ENCODE assay signal across 21 cellular contexts in the genomic region with DNA sequence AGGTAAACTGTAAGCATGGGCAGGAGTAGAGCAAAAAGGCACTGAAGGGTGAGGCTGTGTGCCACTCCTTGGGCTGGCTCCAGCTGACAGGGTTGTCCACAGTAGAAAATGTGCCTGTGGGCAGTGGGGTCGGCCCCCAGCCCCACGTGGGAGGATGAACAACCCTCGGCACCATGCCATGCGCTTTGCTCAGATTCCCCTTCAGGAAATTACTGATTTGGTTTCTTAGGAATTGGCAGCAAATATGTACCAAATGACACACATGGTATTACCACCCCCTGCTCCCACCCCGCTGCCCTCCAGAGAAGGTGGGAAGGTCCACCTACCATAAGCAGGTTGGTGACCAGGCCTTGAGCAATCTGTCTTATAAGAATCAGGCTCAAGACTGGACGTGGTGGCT.
"Had no signal": no experiment of that assay in that cellular context is flagged by ENCODE, and none has a peak within 500 bp of the region (broad histone marks: within the 10 kb centered on the region; RNA-seq: fewer than 3 reads in every experiment).

No MANE protein-coding gene starts in this region.

- H3K9me3 ChIP-seq: gastrocnemius medialis, ovary, sigmoid colon, testis, tibial artery, upper lobe of left lung had no signal

- H3K4me1 Mint-ChIP-seq: stimulated activated memory B cell treated with anti-CD40 and anti-IgM and Interleukin-4, amounts not matched to agents 10 μg/mL and 1 μg/mL and 100 μg/mL, for 72 hours had no signal

- H3K36me3 ChIP-seq: gastrocnemius medialis, left lung, ovary, sigmoid colon, upper lobe of left lung had no signal

- H3K27ac ChIP-seq: epithelial cell of prostate, gastrocnemius medialis, left lung, ovary, sigmoid colon, testis, tibial artery, upper lobe of left lung had no signal

- H3K4me3 ChIP-seq: gastrocnemius medialis, left lung, ovary, sigmoid colon, testis, tibial artery, upper lobe of left lung had no signal

- H3K27ac Mint-ChIP-seq: effector memory CD8-positive, alpha-beta T cell; mesothelial cell of epicardium; naive thymus-derived CD4-positive, alpha-beta T cell; stimulated activated memory B cell treated with anti-CD40 and anti-IgM and Interleukin-4, amounts not matched to agents 10 μg/mL and 1 μg/mL and 100 μg/mL, for 72 hours had no signal

- DNase-seq: cortex of kidney; effector memory CD8-positive, alpha-beta T cell; gastrocnemius medialis; head of caudate nucleus; left lung; naive thymus-derived CD4-positive, alpha-beta T cell; occipital lobe; posterior cingulate gyrus; retina; sigmoid colon; stimulated activated CD4-positive, alpha-beta T cell treated with anti-CD3 and anti-CD28 coated beads, Interleukin-4, amount 100 ng/mL, for 4 hours; stimulated activated naive CD8-positive, alpha-beta T cell treated with anti-CD3 and anti-CD28 coated beads, Interleukin-15, Interleukin-2, amounts not matched to agents 100 U/mL and 50 U/mL, for 24 hours; substantia nigra; testis; upper lobe of left lung had no signal

- H3K4me1 ChIP-seq: gastrocnemius medialis, left lung, sigmoid colon, testis, tibial artery, upper lobe of left lung had no signal

- ATAC-seq: effector memory CD8-positive, alpha-beta T cell; esophagus mucosa; gastrocnemius medialis; naive thymus-derived CD4-positive, alpha-beta T cell; stimulated activated memory B cell treated with anti-CD40 and anti-IgM and Interleukin-4, amounts not matched to agents 10 μg/mL and 1 μg/mL and 100 μg/mL, for 72 hours; stimulated activated naive CD8-positive, alpha-beta T cell treated with anti-CD3 and anti-CD28 coated beads, Interleukin-15, Interleukin-2, amounts not matched to agents 100 U/mL and 50 U/mL, for 24 hours had no signal

- H3K27me3 Mint-ChIP-seq: effector memory CD8-positive, alpha-beta T cell; naive thymus-derived CD4-positive, alpha-beta T cell; stimulated activated memory B cell treated with anti-CD40 and anti-IgM and Interleukin-4, amounts not matched to agents 10 μg/mL and 1 μg/mL and 100 μg/mL, for 72 hours had no signal

- H3K4me3 Mint-ChIP-seq: effector memory CD8-positive, alpha-beta T cell; mesothelial cell of epicardium; naive thymus-derived CD4-positive, alpha-beta T cell; stimulated activated memory B cell treated with anti-CD40 and anti-IgM and Interleukin-4, amounts not matched to agents 10 μg/mL and 1 μg/mL and 100 μg/mL, for 72 hours had no signal

- H3K9me3 Mint-ChIP-seq: effector memory CD8-positive, alpha-beta T cell; stimulated activated memory B cell treated with anti-CD40 and anti-IgM and Interleukin-4, amounts not matched to agents 10 μg/mL and 1 μg/mL and 100 μg/mL, for 72 hours had no signal

- H3K27me3 ChIP-seq: gastrocnemius medialis, left lung, ovary, sigmoid colon, testis, tibial artery, upper lobe of left lung had no signal
